In genomic region chr1:6085666-6086065, GRCh38 we compare ENCODE assay signal across 22 cellular contexts.
"Had no signal": no experiment of that assay in that cellular context is flagged by ENCODE, and none has a peak within 500 bp of the region (broad histone marks: within the 10 kb centered on the region; RNA-seq: fewer than 3 reads in every experiment).

No MANE protein-coding gene starts in this region.

- H3K27me3 Mint-ChIP-seq: effector memory CD8-positive, alpha-beta T cell had no signal

- DNase-seq: dermis blood vessel endothelial cell; effector CD8-positive, alpha-beta T cell; effector memory CD8-positive, alpha-beta T cell; endodermal cell; erythroblast; esophagus squamous epithelium; foreskin fibroblast; foreskin melanocyte; gastrocnemius medialis; glutamatergic neuron; heart right ventricle; hippocampal formation; left cardiac atrium; left ventricle myocardium superior; lower lobe of right lung; mesenchymal stem cell had no signal

- ATAC-seq: effector memory CD8-positive, alpha-beta T cell; esophagus mucosa; gastrocnemius medialis; heart right ventricle; left cardiac atrium; left lung; left ventricle myocardium superior; lower lobe of right lung; mucosa of descending colon had no signal

- H3K27ac Mint-ChIP-seq: endodermal cell, mesothelial cell of epicardium had no signal

- H3K4me1 Mint-ChIP-seq: endodermal cell, mesothelial cell of epicardium had no signal

- H3K27ac ChIP-seq: coronary artery, epithelial cell of prostate, esophagus squamous epithelium, gastrocnemius medialis, heart right ventricle, left lung, lower lobe of right lung had no signal

- H3K4me3 Mint-ChIP-seq: effector memory CD8-positive, alpha-beta T cell; endodermal cell; mesothelial cell of epicardium had no signal

- H3K36me3 Mint-ChIP-seq: mesothelial cell of epicardium had no signal

- H3K9me3 Mint-ChIP-seq: effector memory CD8-positive, alpha-beta T cell; endodermal cell; mesothelial cell of epicardium had no signal
